Comparison of ENCODE assay signal across 1 cellular context in the genomic region with DNA sequence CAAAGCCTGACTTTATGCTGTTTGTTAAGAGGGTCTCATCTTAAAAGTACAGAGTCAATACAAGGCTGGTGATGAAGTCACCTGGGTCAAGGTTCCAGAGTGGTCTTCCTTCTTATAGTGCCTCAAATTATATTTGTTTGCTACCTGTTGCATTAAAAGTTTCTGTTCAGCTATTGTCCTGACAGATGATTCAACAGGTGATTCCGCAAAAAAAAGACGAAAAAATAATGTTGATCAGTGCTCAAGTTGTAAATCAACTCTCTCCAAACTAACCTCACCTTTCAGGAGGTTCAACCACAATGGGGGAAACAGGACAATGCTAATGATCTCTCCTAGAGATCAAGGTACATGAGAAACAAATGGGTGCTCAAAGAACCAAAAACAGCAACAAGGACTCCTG.
TF ChIP-seq lines count a peak whose summit lies in the region.

No MANE protein-coding gene starts in this region.

TF ChIP-seq in IMR-90, 13 proteins besides CTCF, POLR2A, EP300 and RAD21:
- TF ChIP-seq, protein P1, sequence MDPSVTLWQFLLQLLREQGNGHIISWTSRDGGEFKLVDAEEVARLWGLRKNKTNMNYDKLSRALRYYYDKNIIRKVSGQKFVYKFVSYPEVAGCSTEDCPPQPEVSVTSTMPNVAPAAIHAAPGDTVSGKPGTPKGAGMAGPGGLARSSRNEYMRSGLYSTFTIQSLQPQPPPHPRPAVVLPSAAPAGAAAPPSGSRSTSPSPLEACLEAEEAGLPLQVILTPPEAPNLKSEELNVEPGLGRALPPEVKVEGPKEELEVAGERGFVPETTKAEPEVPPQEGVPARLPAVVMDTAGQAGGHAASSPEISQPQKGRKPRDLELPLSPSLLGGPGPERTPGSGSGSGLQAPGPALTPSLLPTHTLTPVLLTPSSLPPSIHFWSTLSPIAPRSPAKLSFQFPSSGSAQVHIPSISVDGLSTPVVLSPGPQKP (IDR thresholded peaks at IDR 0.05; ENCODE audit: borderline replicate concordance, low read depth, low read length): no peak
- TF ChIP-seq CHD1 (IDR thresholded peaks at IDR 0.05; ENCODE audit: low read depth, low read length): no peak
- no peak for TF ChIP-seq RCOR1 (IDR thresholded peaks at IDR 0.05; ENCODE audit: insufficient replicate concordance, low read length)
- no peak for TF ChIP-seq RFX5 (IDR thresholded peaks at IDR 0.05; ENCODE audit: low read depth, low read length)
- no peak for TF ChIP-seq NFE2L2 (IDR thresholded peaks at IDR 0.05; ENCODE audit: low read depth, low read length)
- TF ChIP-seq FOS (IDR thresholded peaks at IDR 0.05; ENCODE audit: low read depth, low read length): no peak
- TF ChIP-seq SMC3 (IDR thresholded peaks at IDR 0.05; ENCODE audit: low read depth, low read length): no peak
- no peak for TF ChIP-seq BHLHE40 (IDR thresholded peaks at IDR 0.05; ENCODE audit: low read depth, low read length)
- TF ChIP-seq, protein P2, sequence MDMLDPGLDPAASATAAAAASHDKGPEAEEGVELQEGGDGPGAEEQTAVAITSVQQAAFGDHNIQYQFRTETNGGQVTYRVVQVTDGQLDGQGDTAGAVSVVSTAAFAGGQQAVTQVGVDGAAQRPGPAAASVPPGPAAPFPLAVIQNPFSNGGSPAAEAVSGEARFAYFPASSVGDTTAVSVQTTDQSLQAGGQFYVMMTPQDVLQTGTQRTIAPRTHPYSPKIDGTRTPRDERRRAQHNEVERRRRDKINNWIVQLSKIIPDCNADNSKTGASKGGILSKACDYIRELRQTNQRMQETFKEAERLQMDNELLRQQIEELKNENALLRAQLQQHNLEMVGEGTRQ (IDR thresholded peaks at IDR 0.05; ENCODE audit: low read depth, low read length): no peak
- no peak for TF ChIP-seq CEBPB (IDR thresholded peaks at IDR 0.05; ENCODE audit: low read depth, low read length)
- TF ChIP-seq MAFK (IDR thresholded peaks at IDR 0.05; ENCODE audit: low read depth, low read length): no peak
- TF ChIP-seq MAZ (IDR thresholded peaks at IDR 0.05; ENCODE audit: borderline replicate concordance, low read depth, low read length): no peak
- no peak for TF ChIP-seq MXI1 (IDR thresholded peaks at IDR 0.05; ENCODE audit: borderline replicate concordance, low read depth, low read length)
